24 cellular contexts compared by ENCODE assay signal in genomic region chr1:111976332-111976731, GRCh38. TPM values are rescaled to one million over a fixed set of nuclear protein-coding genes. Genes with fewer than 3 reads are reported as not detected.
DNase-seq lines count a peak whose midpoint lies in the region; ATAC-seq and TF ChIP-seq lines count a peak whose summit lies in the region.
"Had no signal": no experiment of that assay in that cellular context is flagged by ENCODE, and none has a peak within 500 bp of the region (broad histone marks: within the 10 kb centered on the region; RNA-seq: fewer than 3 reads in every experiment).

No MANE protein-coding gene starts in this region.

- peak; percentile 86 for ATAC-seq in body of pancreas
- ATAC-seq in GM21367 (IDR thresholded peaks at IDR 0.05; ENCODE audit: unreplicated experiment) = no peak
- ATAC-seq: activated CD8-positive, alpha-beta T cell treated with anti-CD3 and anti-CD28 coated beads, Interleukin-2, amount 10 ng/mL, durations not matched to agents 7 days and 5 days; naive thymus-derived CD8-positive, alpha-beta T cell had no signal

- DNase-seq in MCF 10A (ENCODE audit: unreplicated experiment) (peak; percentile 15), breast epithelium (ENCODE audit: low spot score in 2 of 2) (no peak), NCI-H510A (lab: John Stamatoyannopoulos, UW) (peak; percentile 34), body of pancreas (peak in 2 of 4 donors; percentile 32 to 40), superior temporal gyrus (ENCODE audit: extremely low spot score) (peak; percentile 12), islet precursor cell (no peak), NCI-H2081 treated with DMSO at 0.1 percent for 48 hours (lab: John Stamatoyannopoulos, UW) (no peak)
- DNase-seq: ACHN; activated CD4-positive, alpha-beta T cell treated with anti-CD3 and anti-CD28 coated beads for 1 hour; activated CD8-positive, alpha-beta T cell treated with anti-CD3 and anti-CD28 coated beads, Interleukin-2, amount 10 ng/mL, durations not matched to agents 7 days and 5 days; activated gamma-delta T cell; colonic mucosa; GF-D8; head of caudate nucleus; Kasumi-1; naive thymus-derived CD8-positive, alpha-beta T cell; NCI-H1694; NCI-H446 treated with DMSO at 0.1 percent for 48 hours; retina; stimulated activated CD4-positive, alpha-beta T cell treated with anti-CD3 and anti-CD28 coated beads, Interleukin-4, amount 100 ng/mL, for 24 hours; stimulated activated naive CD4-positive, alpha-beta T cell treated with Interleukin-2 at 50 U/mL for 16 hours had no signal

- H3K27ac Mint-ChIP-seq in MCF 10A (ENCODE audit: low read depth, unreplicated experiment) = no peak overlapping the region
- H3K27ac Mint-ChIP-seq: activated CD8-positive, alpha-beta T cell treated with anti-CD3 and anti-CD28 coated beads, Interleukin-2, amount 10 ng/mL, durations not matched to agents 7 days and 5 days; mesothelial cell of epicardium; naive thymus-derived CD8-positive, alpha-beta T cell had no signal

- WGBS in body of pancreas, 2 donors = 22 to 23% methylated on average over 5 of the region's 5 CpGs

- H3K9me3 ChIP-seq in breast epithelium (no peaks in the 10 kb centered on the region), body of pancreas (no peaks in the 10 kb centered on the region)
- H3K9me3 ChIP-seq: BLaER1, colonic mucosa had no signal

- H3K4me1 ChIP-seq in breast epithelium = no peaks in the 10 kb centered on the region
- peaks cover 40% of the 10 kb centered on the region for H3K4me1 ChIP-seq in body of pancreas
- H3K4me1 ChIP-seq: colonic mucosa had no signal

- H3K36me3 Mint-ChIP-seq in MCF 10A (ENCODE audit: insufficient read depth, unreplicated experiment) = no peaks in the 10 kb centered on the region
- H3K36me3 Mint-ChIP-seq: mesothelial cell of epicardium; naive thymus-derived CD8-positive, alpha-beta T cell had no signal

- H3K4me3 ChIP-seq in breast epithelium (no peak overlapping the region), body of pancreas (no peak overlapping the region)
- H3K4me3 ChIP-seq: BLaER1, colonic mucosa had no signal

- H3K27me3 Mint-ChIP-seq in MCF 10A (ENCODE audit: insufficient read depth, unreplicated experiment) = peaks cover 81% of the 10 kb centered on the region

- BruUV-seq in MCF 10A (replicated peaks; lab: Mats Ljungman, UMichigan) = no TSS peak

- no peak for TF ChIP-seq CTCF in MCF 10A (IDR thresholded peaks at IDR 0.05; ENCODE audit: unreplicated experiment)
- no peak for TF ChIP-seq CTCF in breast epithelium (IDR thresholded peaks at IDR 0.05)
- no peak for TF ChIP-seq CTCF in body of pancreas (IDR thresholded peaks at IDR 0.05)

- H3K4me3 Mint-ChIP-seq in MCF 10A (ENCODE audit: unreplicated experiment) = no peak overlapping the region
- H3K4me3 Mint-ChIP-seq: activated CD8-positive, alpha-beta T cell treated with anti-CD3 and anti-CD28 coated beads, Interleukin-2, amount 10 ng/mL, durations not matched to agents 7 days and 5 days; mesothelial cell of epicardium; naive thymus-derived CD8-positive, alpha-beta T cell had no signal

- H3K4me1 Mint-ChIP-seq in MCF 10A (ENCODE audit: insufficient read depth, unreplicated experiment) = peaks cover 6% of the 10 kb centered on the region
- H3K4me1 Mint-ChIP-seq: mesothelial cell of epicardium had no signal

- H3K27me3 ChIP-seq in breast epithelium = no peaks in the 10 kb centered on the region
- no peaks in the 10 kb centered on the region for H3K27me3 ChIP-seq in body of pancreas
- H3K27me3 ChIP-seq: BLaER1, colonic mucosa had no signal

- H3K36me3 ChIP-seq in breast epithelium = no peaks in the 10 kb centered on the region
- no peaks in the 10 kb centered on the region for H3K36me3 ChIP-seq in body of pancreas (replicated peaks in 1 of 2; ENCODE audit: insufficient read depth in 1 of 2, low read depth in 2 of 2)
- H3K36me3 ChIP-seq: BLaER1, colonic mucosa had no signal

- H3K27ac ChIP-seq in breast epithelium = no peak overlapping the region
- peak overlapping the region; percentile 4 to 45 (median 16) for H3K27ac ChIP-seq in body of pancreas
- H3K27ac ChIP-seq: BLaER1, colonic mucosa had no signal

- TF ChIP-seq POLR2A in breast epithelium (IDR thresholded peaks at IDR 0.05) (no peak), body of pancreas (IDR thresholded peaks at IDR 0.05) (no peak)

- intact Hi-C loops in MCF 10A (cut with micrococcal nuclease) (no loop called here), breast epithelium (cut with DNase I; ENCODE audit: low total_unique reads) (no loop called here), body of pancreas (cut with DNase I) (no loop called here)

- POLR2A ChIA-PET in MCF 10A (lab: Yijun Ruan, JAX) = interaction anchor here (0.5 to 0.6 kb wide), 2 partner anchors 28 to 198 kb away, joined by 3 read pairs; no protein-coding TSS in a partner anchor

- H3K9me3 Mint-ChIP-seq in MCF 10A (ENCODE audit: unreplicated experiment) = no peaks in the 10 kb centered on the region
- H3K9me3 Mint-ChIP-seq: mesothelial cell of epicardium; naive thymus-derived CD8-positive, alpha-beta T cell had no signal

- CTCF ChIA-PET in MCF 10A (lab: Yijun Ruan, JAX) = no interaction called here

RNA-seq across cellular contexts. Expression of gene KCND3, which starts 13.1 kb away (rescaled TPM):
- total RNA-seq in MCF 10A (2022) (not detected in 2 replicates), breast epithelium (10 to 100 TPM in 1 of 3 donors, 1 to 10 TPM in 2; 5.9 to 10.2 (median 6.7) TPM), body of pancreas (10 to 100 TPM in 1 of 2 donors, 1 to 10 TPM in 1; 7.6 to 15.0 TPM)
- total RNA-seq: activated CD8-positive, alpha-beta T cell treated with anti-CD3 and anti-CD28 coated beads, Interleukin-2, amount 10 ng/mL, durations not matched to agents 7 days and 5 days; naive thymus-derived CD8-positive, alpha-beta T cell had no signal

Comparison
In these comparisons a context has a peak if more than half of its experiments do, and no peak if none do; other contexts are left out.
1. DNase-seq: peak in MCF 10A (single experiment), NCI-H510A (single experiment) and superior temporal gyrus (single experiment); none in breast epithelium (0 of 2), islet precursor cell (single experiment) and NCI-H2081 treated with DMSO at 0.1 percent for 48 hours (single experiment).
2. H3K27ac ChIP-seq: peak in body of pancreas (4 of 4); none in breast epithelium (0 of 2).